ENCODE assay signal across 19 cellular contexts in the genomic region with DNA sequence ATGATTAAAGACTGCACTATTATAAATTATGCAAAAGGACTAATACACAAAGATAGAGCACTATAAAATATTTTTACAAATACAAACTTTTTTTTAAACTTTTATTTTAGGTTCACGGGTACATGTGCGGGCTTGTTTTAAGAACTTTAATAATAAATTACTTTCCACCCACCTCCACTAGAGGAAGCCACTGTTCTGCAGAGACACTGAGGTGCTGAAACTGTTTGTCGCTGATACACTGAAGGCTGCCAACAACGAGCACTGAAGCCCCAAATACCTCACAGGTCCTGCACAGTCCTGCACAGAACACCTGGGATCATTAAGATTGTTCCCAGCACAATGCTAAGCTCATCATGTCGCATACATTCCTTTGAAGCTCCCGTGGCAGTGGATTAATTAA. TPM values are rescaled to one million over a fixed set of nuclear protein-coding genes. Genes with fewer than 3 reads are reported as not detected.
DNase-seq lines count a peak whose midpoint lies in the region; ATAC-seq, FAIRE-seq and TF ChIP-seq lines count a peak whose summit lies in the region.
"Had no signal": no experiment of that assay in that cellular context is flagged by ENCODE, and none has a peak within 500 bp of the region (broad histone marks: within the 10 kb centered on the region; RNA-seq: fewer than 3 reads in every experiment).

No MANE protein-coding gene starts in this region.

- H3K27ac Mint-ChIP-seq in activated naive CD4-positive, alpha-beta T cell treated with anti-CD3 and anti-CD28 coated beads for 36 hours, result no peak overlapping the region
- no peak overlapping the region for H3K27ac Mint-ChIP-seq in effector memory CD8-positive, alpha-beta T cell
- H3K27ac Mint-ChIP-seq: B cell had no signal

- no peaks in the 10 kb centered on the region for H3K79me2 ChIP-seq in OCI-LY3 (ENCODE audit: low read length)

- H3K9ac ChIP-seq in OCI-LY3 (ENCODE audit: low read length), result no peak overlapping the region

- no peaks in the 10 kb centered on the region for H3K9me3 Mint-ChIP-seq in activated naive CD4-positive, alpha-beta T cell treated with anti-CD3 and anti-CD28 coated beads for 36 hours
- no peaks in the 10 kb centered on the region for H3K9me3 Mint-ChIP-seq in effector memory CD8-positive, alpha-beta T cell

- FAIRE-seq in G401.6 (lab: Jason Lieb, UNC), result peak; percentile 47

- CTCF ChIA-PET in activated naive CD4-positive, alpha-beta T cell treated with anti-CD3 and anti-CD28 coated beads for 36 hours (lab: Charles Lee), result interaction anchor here (0.7 to 1.4 kb wide), 7 partner anchors 11 to 83 kb away, joined by 3 to 5 read pairs (median 5); no protein-coding TSS in a partner anchor

- no peak overlapping the region for H3K27ac ChIP-seq in OCI-LY3 (ENCODE audit: low read length)
- H3K27ac ChIP-seq: SK-N-MC had no signal

- no peaks in the 10 kb centered on the region for H3K27me3 Mint-ChIP-seq in activated naive CD4-positive, alpha-beta T cell treated with anti-CD3 and anti-CD28 coated beads for 36 hours (ENCODE audit: low read depth)
- H3K27me3 Mint-ChIP-seq in effector memory CD8-positive, alpha-beta T cell, result no peaks in the 10 kb centered on the region
- H3K27me3 Mint-ChIP-seq: B cell had no signal

- no peaks in the 10 kb centered on the region for H3K9me3 ChIP-seq in OCI-LY3 (ENCODE audit: insufficient read depth, low read length)

- no peak for ATAC-seq in effector memory CD8-positive, alpha-beta T cell (replicated peaks)
- no peak for ATAC-seq in GM21526 (IDR thresholded peaks at IDR 0.05; ENCODE audit: low FRiP score, unreplicated experiment)
- ATAC-seq: PC-3 had no signal

- H3K27me3 ChIP-seq in OCI-LY3 (ENCODE audit: low read depth, low read length), result no peaks in the 10 kb centered on the region

- peaks cover 13% of the 10 kb centered on the region for H3K4me1 Mint-ChIP-seq in activated naive CD4-positive, alpha-beta T cell treated with anti-CD3 and anti-CD28 coated beads for 36 hours (ENCODE audit: low read depth)
- H3K4me1 Mint-ChIP-seq in effector memory CD8-positive, alpha-beta T cell (ENCODE audit: low read depth in 2 of 2), result peaks cover 4 to 6% of the 10 kb centered on the region in 2 donors

- H3K4me2 ChIP-seq in OCI-LY3 (ENCODE audit: low read length), result no peak overlapping the region

- no peak overlapping the region for H3K4me3 ChIP-seq in OCI-LY3 (ENCODE audit: low read length)
- H3K4me3 ChIP-seq: SK-N-MC had no signal

- peaks cover 3% of the 10 kb centered on the region for H3K36me3 ChIP-seq in OCI-LY3 (replicated peaks; ENCODE audit: low read depth, low read length)

- peak; percentile 23; the same call in 1 of the 2 replicates for TF ChIP-seq CTCF in OCI-LY3 (IDR thresholded peaks at IDR 0.05; ENCODE audit: low read depth, low read length)

- DNase-seq in activated naive CD4-positive, alpha-beta T cell treated with anti-CD3 and anti-CD28 coated beads for 36 hours, result peak; percentile 26
- no peak for DNase-seq in activated naive CD4-positive, alpha-beta T cell treated with Interleukin-2 at 50 U/mL for 16 hours
- DNase-seq in dermis blood vessel endothelial cell, result peak; percentile 4
- no peak for DNase-seq in effector memory CD8-positive, alpha-beta T cell
- no peak for DNase-seq in iPS-NIHi7 (ENCODE audit: extremely low spot score)
- DNase-seq: DMS 273 treated with DMSO at 0.1 percent for 48 hours, HCEC 1CT, IMR-90, Kasumi-1, NCI-H1436 treated with DMSO at 0.1 percent for 48 hours, NCI-H2081 treated with DMSO at 0.1 percent for 48 hours, NCI-H2227 treated with DMSO at 0.1 percent for 48 hours, NCI-H524 treated with DMSO at 0.1 percent for 48 hours, PC-3 had no signal

- peaks cover 5% of the 10 kb centered on the region for H3K4me1 ChIP-seq in OCI-LY3 (ENCODE audit: low read length)

- H4K20me1 ChIP-seq in OCI-LY3 (ENCODE audit: insufficient read depth, low read length), result no peaks in the 10 kb centered on the region

- intact Hi-C loops in activated naive CD4-positive, alpha-beta T cell treated with anti-CD3 and anti-CD28 coated beads for 36 hours (cut with micrococcal nuclease), result loop anchor here (1.0 kb wide), 2 partner anchors 16 to 690 kb away; no protein-coding TSS in a partner anchor

- H3K36me3 Mint-ChIP-seq in activated naive CD4-positive, alpha-beta T cell treated with anti-CD3 and anti-CD28 coated beads for 36 hours (ENCODE audit: low read depth), result peaks cover 18% of the 10 kb centered on the region
- peaks cover 28% of the 10 kb centered on the region for H3K36me3 Mint-ChIP-seq in effector memory CD8-positive, alpha-beta T cell (ENCODE audit: insufficient read depth)

- no peak overlapping the region for H3K4me3 Mint-ChIP-seq in activated naive CD4-positive, alpha-beta T cell treated with anti-CD3 and anti-CD28 coated beads for 36 hours
- H3K4me3 Mint-ChIP-seq in effector memory CD8-positive, alpha-beta T cell, result no peak overlapping the region
- H3K4me3 Mint-ChIP-seq: B cell had no signal

- no peak overlapping the region for H2AFZ ChIP-seq in OCI-LY3 (ENCODE audit: low read depth, low read length)

RNA-seq across cellular contexts. Expression of gene COA6, which starts 19.9 kb away (rescaled TPM):
- 10 to 100 TPM; 45.8 to 50.2 TPM for total RNA-seq in activated naive CD4-positive, alpha-beta T cell treated with anti-CD3 and anti-CD28 coated beads for 36 hours
- 13.7 and 20.3 TPM in 2 replicates for total RNA-seq in dermis blood vessel endothelial cell

Comparison
In these comparisons a context has a peak if more than half of its experiments do, and no peak if none do; other contexts are left out.
1. DNase-seq: peak in activated naive CD4-positive, alpha-beta T cell treated with anti-CD3 and anti-CD28 coated beads for 36 hours (single experiment) and dermis blood vessel endothelial cell (single experiment); none in activated naive CD4-positive, alpha-beta T cell treated with Interleukin-2 at 50 U/mL for 16 hours (single experiment), effector memory CD8-positive, alpha-beta T cell (0 of 3) and iPS-NIHi7 (single experiment).